23 cellular contexts compared by ENCODE assay signal in genomic region chr5:78958672-78959410, GRCh38. TPM values are rescaled to one million over a fixed set of nuclear protein-coding genes. Genes with fewer than 3 reads are reported as not detected.
DNase-seq lines count a peak whose midpoint lies in the region; ATAC-seq, FAIRE-seq and TF ChIP-seq lines count a peak whose summit lies in the region.
"Had no signal": no experiment of that assay in that cellular context is flagged by ENCODE, and none has a peak within 500 bp of the region (broad histone marks: within the 10 kb centered on the region; RNA-seq: fewer than 3 reads in every experiment).

No MANE protein-coding gene starts in this region.

- no peak for TF ChIP-seq CTCF in A549 (IDR thresholded peaks at IDR 0.05)
- TF ChIP-seq CTCF in endothelial cell of umbilical vein (IDR thresholded peaks at IDR 0.05; ENCODE audit: extremely low read depth in 1 of 2, insufficient read depth in 1 of 2, low read depth in 1 of 2, low read length in 2 of 2) = no peak
- no peak for TF ChIP-seq CTCF in mucosa of descending colon (IDR thresholded peaks at IDR 0.05)

- H3K36me3 ChIP-seq in endothelial cell of umbilical vein (ENCODE audit: control insufficient read depth in 2 of 2, extremely low read depth in 1 of 2, insufficient read depth in 2 of 2, low read length in 2 of 2) (no peaks in the 10 kb centered on the region), mucosa of descending colon (ENCODE audit: low read depth) (no peaks in the 10 kb centered on the region)
- H3K36me3 ChIP-seq: BE2C had no signal

- H3K9me1 ChIP-seq in endothelial cell of umbilical vein (replicated peaks; ENCODE audit: control insufficient read depth, extremely low read depth, insufficient read depth, low read length) = no peaks in the 10 kb centered on the region

- peak; percentile 86 for FAIRE-seq in A549 (lab: Jason Lieb, UNC)
- FAIRE-seq in endothelial cell of umbilical vein (lab: Jason Lieb, UNC) = no peak
- FAIRE-seq: astrocyte, GM12891 had no signal

- H3K4me2 ChIP-seq in A549 (peak overlapping the region; percentile 29; the same call in 2 of the 3 replicates), endothelial cell of umbilical vein (ENCODE audit: insufficient read depth, low read length) (no peak overlapping the region)

- WGBS in A549 (ENCODE audit: missing lambda C conversion rate) = 66% methylated on average over 2 of the region's 2 CpGs

- no peaks in the 10 kb centered on the region for H3K79me2 ChIP-seq in endothelial cell of umbilical vein (ENCODE audit: control insufficient read depth, insufficient read depth, low read length)

- no peak overlapping the region for H3K9ac ChIP-seq in endothelial cell of umbilical vein (replicated peaks; ENCODE audit: extremely low read depth, insufficient read depth, low read length)

- no peaks in the 10 kb centered on the region for H3K9me3 ChIP-seq in A549
- H3K9me3 ChIP-seq in endothelial cell of umbilical vein (replicated peaks; ENCODE audit: control insufficient read depth, insufficient read depth, low read length) = no peaks in the 10 kb centered on the region
- H3K9me3 ChIP-seq in mucosa of descending colon = no peaks in the 10 kb centered on the region
- H3K9me3 ChIP-seq: BE2C, heart right ventricle, psoas muscle had no signal

- ATAC-seq in A549 = no peak
- ATAC-seq in mucosa of descending colon = peak; percentile 99
- ATAC-seq in HG03108 (IDR thresholded peaks at IDR 0.05; ENCODE audit: unreplicated experiment) = no peak
- no peak for ATAC-seq in HG02588 (IDR thresholded peaks at IDR 0.05; ENCODE audit: unreplicated experiment)
- ATAC-seq: HCT116, heart right ventricle, psoas muscle, SK-N-SH treated with all-trans-retinoic acid at 6 μM for 48 hours had no signal

- no TSS peak for BruUV-seq in endothelial cell of umbilical vein (replicated peaks; lab: Mats Ljungman, UMichigan)

- TF ChIP-seq EP300 in A549 (IDR thresholded peaks at IDR 0.05) = no peak

- H3K4me1 ChIP-seq in A549 (peaks cover 10% of the 10 kb centered on the region), endothelial cell of umbilical vein (ENCODE audit: control insufficient read depth, extremely low read depth, insufficient read depth, low read length) (no peaks in the 10 kb centered on the region), mucosa of descending colon (ENCODE audit: low read depth) (peaks cover 2% of the 10 kb centered on the region)
- H3K4me1 ChIP-seq: BE2C, psoas muscle had no signal

- H3K4me3 ChIP-seq in A549 = no peak overlapping the region
- no peak overlapping the region for H3K4me3 ChIP-seq in endothelial cell of umbilical vein (replicated peaks in 1 of 3; ENCODE audit: insufficient read depth in 1 of 3, low read depth in 1 of 3, low read length in 3 of 3)
- H3K4me3 ChIP-seq in mucosa of descending colon = no peak overlapping the region
- H3K4me3 ChIP-seq: heart right ventricle, psoas muscle had no signal

- TF ChIP-seq RAD21 in A549 (conservative IDR thresholded peaks at IDR 0.05 in 1 of 2, IDR thresholded peaks at IDR 0.05 in 1 of 2) = no peak

- intact Hi-C loops in endothelial cell of umbilical vein (cut with micrococcal nuclease) = loop anchor here (10.0 kb wide), 1 partner anchor 634 kb away; no protein-coding TSS in a partner anchor
- intact Hi-C loops in mucosa of descending colon (cut with DNase I, micrococcal nuclease) = no loop called here

- TF ChIP-seq POLR2A in A549 (IDR thresholded peaks at IDR 0.05; ENCODE audit: low read length) (no peak), endothelial cell of umbilical vein (IDR thresholded peaks at IDR 0.05; ENCODE audit: low read depth, low read length) (no peak)

- H4K20me1 ChIP-seq in endothelial cell of umbilical vein (replicated peaks; ENCODE audit: control insufficient read depth, extremely low read depth, insufficient read depth, low read length) = no peaks in the 10 kb centered on the region

- H3K27ac ChIP-seq in A549 = no peak overlapping the region
- no peak overlapping the region for H3K27ac ChIP-seq in endothelial cell of umbilical vein (ENCODE audit: insufficient read depth, low read depth, low read length)
- H3K27ac ChIP-seq: heart right ventricle, psoas muscle had no signal

- POLR2A ChIA-PET in A549 (lab: Yijun Ruan, JAX) = no interaction called here
- POLR2A ChIA-PET in endothelial cell of umbilical vein (lab: Charles Lee) = no interaction called here

- no peak overlapping the region for H2AFZ ChIP-seq in endothelial cell of umbilical vein (ENCODE audit: low read depth, low read length)

- CTCF ChIA-PET in A549 (lab: Yijun Ruan, JAX) = interaction anchor here (1.4 kb wide), 1 partner anchor 59 kb away, joined by 4 read pairs; no protein-coding TSS in a partner anchor
- CTCF ChIA-PET in endothelial cell of umbilical vein (lab: Charles Lee) = interaction anchor here (1.6 kb wide), 1 partner anchor 59 kb away, joined by 9 read pairs; no protein-coding TSS in a partner anchor

- DNase-seq in A549 (ENCODE audit: low read depth in 1 of 2, low spot score in 1 of 2) (no peak), HT-29 (ENCODE audit: low spot score) (peak; percentile 5), endothelial cell of umbilical vein (ENCODE audit: low read depth, low spot score) (peak; percentile 37), mucosa of descending colon (no peak), AG20443 (ENCODE audit: low spot score) (no peak)
- no peak for DNase-seq in NK-92 treated with Interleukin-12 subunit alpha and Interleukin-12 subunit beta, amount 100 ng/mL, for 24 hours (lab: John Stamatoyannopoulos, UW)
- DNase-seq: activated B cell treated with CpG ODN at 0.5 μM for 24 hours; activated CD8-positive, alpha-beta memory T cell treated with anti-CD3 and anti-CD28 coated beads, Interleukin-2, amount 50 U/mL, for 4 hours; activated naive CD8-positive, alpha-beta T cell treated with anti-CD3 and anti-CD28 coated beads, Interleukin-2, amount 10 ng/mL, durations not matched to agents 7 days and 5 days; BE2C; foreskin fibroblast; heart right ventricle; NCI-H1417 treated with DMSO at 0.1 percent for 48 hours; OCI-M1; psoas muscle; stimulated activated CD4-positive, alpha-beta T cell treated with anti-CD3 and anti-CD28 coated beads, Interleukin-1b, Interleukin-23, amount 100 ng/mL, for 48 hours; T-helper 9 cell had no signal

- dilution Hi-C loops in endothelial cell of umbilical vein (cut with MboI; ENCODE audit: extremely low pct_ligation_motif_present, low sequenced_read_pairs) = no loop called here

- no peaks in the 10 kb centered on the region for H3K27me3 ChIP-seq in endothelial cell of umbilical vein (ENCODE audit: control insufficient read depth in 2 of 2, insufficient read depth in 2 of 2, low read length in 2 of 2)
- H3K27me3 ChIP-seq: BE2C, heart right ventricle had no signal

TF ChIP-seq in A549, 52 proteins besides CTCF, POLR2A, EP300 and RAD21 (continues in another document):
- TF ChIP-seq TP53 (CRISPR knock-in tag; IDR thresholded peaks at IDR 0.05) (no peak), SREBF2 (IDR thresholded peaks at IDR 0.05) (no peak), HOXB5 (CRISPR knock-in tag; IDR thresholded peaks at IDR 0.05) (no peak), MAFK (IDR thresholded peaks at IDR 0.05; ENCODE audit: partially characterized antibody) (no peak), USF2 (IDR thresholded peaks at IDR 0.05) (no peak)

TF ChIP-seq in endothelial cell of umbilical vein, 7 proteins besides CTCF, POLR2A, EP300 and RAD21:
- TF ChIP-seq GATA2 (IDR thresholded peaks at IDR 0.05; ENCODE audit: insufficient read depth, insufficient read length, low read depth, low read length) (no peak), EZH2 (IDR thresholded peaks at IDR 0.05; ENCODE audit: borderline replicate concordance, low read depth, low read length, severe bottlenecking) (no peak), FOS (IDR thresholded peaks at IDR 0.05; ENCODE audit: borderline replicate concordance, insufficient read depth, low read length) (no peak), POLR2AphosphoS5 (IDR thresholded peaks at IDR 0.05; ENCODE audit: insufficient read depth, low read depth, low read length) (no peak), JUN (IDR thresholded peaks at IDR 0.05; ENCODE audit: borderline replicate concordance, insufficient read depth, insufficient read length, low read depth) (no peak)

RNA-seq across cellular contexts. Expression of gene ARSB, which starts 26.3 kb away (rescaled TPM):
- 13.4 and 17.4 TPM in 2 replicates for polyA plus RNA-seq in A549 (2011; rRNA removed)
- polyA plus RNA-seq in A549 (2012; cell fraction: cytosol; rRNA removed) = 5.6 and 8.1 TPM in 2 replicates
- 5.0 and 5.1 TPM in 2 replicates for polyA plus RNA-seq in A549 (2012; cell fraction: nucleus; rRNA removed)
- 7.6 to 8.6 TPM (median 8.4 TPM) in 3 replicates for polyA plus RNA-seq in A549 (2017; fragmentation: RNase III; extraction: RNeasy Plus Mini Kit Qiagen cat#74134 plus additional on column Dnase treatment)
- polyA minus RNA-seq in A549 (2011; rRNA and poly(A)+ RNA removed) = 16.3 and 19.0 TPM in 2 replicates
- 3.8 and 6.7 TPM in 2 replicates for total RNA-seq in HT-29 (2014; rRNA removed; shearing (Covaris generic))
- 24.8 and 25.8 TPM in 2 replicates for total RNA-seq in endothelial cell of umbilical vein
- 17.0 and 17.2 TPM in 2 replicates for polyA plus RNA-seq in endothelial cell of umbilical vein
- 16.2 and 17.1 TPM in 2 replicates for polyA plus RNA-seq in endothelial cell of umbilical vein (2011; cell fraction: cytosol; rRNA removed)
- 7.3 and 8.8 TPM in 2 replicates for polyA plus RNA-seq in endothelial cell of umbilical vein (2011; cell fraction: nucleus; rRNA removed)
- polyA plus RNA-seq in endothelial cell of umbilical vein (2012) = 8.9 and 12.7 TPM in 2 replicates
- polyA minus RNA-seq in endothelial cell of umbilical vein = 28.5 and 29.6 TPM in 2 replicates
- polyA minus RNA-seq in endothelial cell of umbilical vein (2011; cell fraction: cytosol; rRNA and poly(A)+ RNA removed) = 7.8 TPM
- polyA minus RNA-seq in endothelial cell of umbilical vein (2011; cell fraction: nucleus; rRNA and poly(A)+ RNA removed) = 16.0 and 19.8 TPM in 2 replicates
- total RNA-seq in mucosa of descending colon = 10 to 100 TPM in 2 of 3 donors, 1 to 10 TPM in 1; 8.1 to 14.4 (median 14.1) TPM

Comparison
In these comparisons a context has a peak if more than half of its experiments do, and no peak if none do; other contexts are left out.
1. DNase-seq: peak in HT-29 (single experiment) and endothelial cell of umbilical vein (single experiment); none in A549 (0 of 2), mucosa of descending colon (0 of 3), NK-92 treated with Interleukin-12 subunit alpha and Interleukin-12 subunit beta, amount 100 ng/mL, for 24 hours (single experiment) and AG20443 (single experiment).